16 cellular contexts compared by ENCODE assay signal in genomic region chr2:190974629-190975361, GRCh38. TPM values are rescaled to one million over a fixed set of nuclear protein-coding genes. Genes with fewer than 3 reads are reported as not detected.
DNase-seq lines count a peak whose midpoint lies in the region; ATAC-seq and TF ChIP-seq lines count a peak whose summit lies in the region.
"Had no signal": no experiment of that assay in that cellular context is flagged by ENCODE, and none has a peak within 500 bp of the region (broad histone marks: within the 10 kb centered on the region; RNA-seq: fewer than 3 reads in every experiment).

No MANE protein-coding gene starts in this region.

- ATAC-seq in heart right ventricle (peak; percentile 68 to 89 (median 86)), GM18861 (IDR thresholded peaks at IDR 0.05; ENCODE audit: unreplicated experiment) (no peak)
- ATAC-seq in stimulated activated memory B cell treated with anti-CD40 and anti-IgM and Interleukin-4, amounts not matched to agents 10 μg/mL and 1 μg/mL and 100 μg/mL, for 72 hours: no peak
- ATAC-seq: esophagus mucosa had no signal

- H3K9me3 ChIP-seq in heart right ventricle (no peaks in the 10 kb centered on the region), esophagus squamous epithelium (no peaks in the 10 kb centered on the region)
- H3K9me3 ChIP-seq: SJCRH30 had no signal

- no peaks in the 10 kb centered on the region for H3K9me3 Mint-ChIP-seq in activated CD4-positive, alpha-beta T cell treated with anti-CD3 and anti-CD28 coated beads, Interleukin-2, amount 10 ng/mL, durations not matched to agents 24 days and 14 days
- no peaks in the 10 kb centered on the region for H3K9me3 Mint-ChIP-seq in activated T-helper 1 cell treated with anti-CD3 and anti-CD28 coated beads, Interleukin-12 subunit alpha, Interleukin-12 subunit beta, Interleukin-2, Interleukin-4 antibody, amounts not matched to agents 30 ng/mL and 10 ng/mL and 1 ng/mL, durations not matched to agents 14 hours and 24 hours and 36 hours
- no peaks in the 10 kb centered on the region for H3K9me3 Mint-ChIP-seq in stimulated activated memory B cell treated with anti-CD40 and anti-IgM and Interleukin-4, amounts not matched to agents 10 μg/mL and 1 μg/mL and 100 μg/mL, for 72 hours

- H3K36me3 ChIP-seq in heart right ventricle (peaks cover 0 to 100% (median 86%) of the 10 kb centered on the region in 9 donors), esophagus squamous epithelium (peaks cover 24 to 100% (median 48%) of the 10 kb centered on the region in 3 donors)

- DNase-seq in activated CD4-positive, alpha-beta T cell treated with anti-CD3 and anti-CD28 coated beads, Interleukin-2, amount 10 ng/mL, durations not matched to agents 24 days and 14 days: no peak
- DNase-seq in activated CD4-positive, alpha-beta T cell treated with anti-CD3 and anti-CD28 coated beads, Interleukin-2, amount 50 U/mL, for 4 hours: no peak
- no peak for DNase-seq in activated T-helper 1 cell treated with anti-CD3 and anti-CD28 coated beads, Interleukin-12 subunit alpha, Interleukin-12 subunit beta, Interleukin-2, Interleukin-4 antibody, amounts not matched to agents 30 ng/mL and 10 ng/mL and 1 ng/mL, durations not matched to agents 14 hours and 24 hours and 36 hours (ENCODE audit: low spot score)
- DNase-seq in heart right ventricle: peak in 1 of 2 donors; percentile 34
- no peak for DNase-seq in NCI-H2171 treated with DMSO at 0.1 percent for 48 hours (lab: John Stamatoyannopoulos, UW)
- DNase-seq in esophagus squamous epithelium (lab: John Stamatoyannopoulos, UW): no peak
- DNase-seq: cerebellar nuclear complex; mammary epithelial cell; MM.1S; NK-92 treated with Interleukin-12 subunit alpha and Interleukin-12 subunit beta, amount 100 ng/mL, for 24 hours; occipital lobe; SJCRH30; stimulated activated CD4-positive, alpha-beta T cell treated with anti-CD3 and anti-CD28 coated beads, Interleukin-12 subunit alpha, Interleukin-12 subunit beta, amount 100 ng/mL, for 4 hours had no signal

- H3K4me1 ChIP-seq in heart right ventricle: peaks cover 0 to 81% (median 26%) of the 10 kb centered on the region in 9 donors
- H3K4me1 ChIP-seq in esophagus squamous epithelium: peaks cover 0 to 3% (median 0%) of the 10 kb centered on the region in 3 donors

- H3K27me3 ChIP-seq in heart right ventricle (no peaks in the 10 kb centered on the region), esophagus squamous epithelium (no peaks in the 10 kb centered on the region)
- H3K27me3 ChIP-seq: SJCRH30 had no signal

- H3K27ac ChIP-seq in heart right ventricle (peak overlapping the region in 5 of 10 donors; percentile 10 to 39 (median 20)), esophagus squamous epithelium (no peak overlapping the region)
- H3K27ac ChIP-seq: SJCRH30 had no signal

- peak overlapping the region; percentile 73 for H3K27ac Mint-ChIP-seq in activated CD4-positive, alpha-beta T cell treated with anti-CD3 and anti-CD28 coated beads, Interleukin-2, amount 10 ng/mL, durations not matched to agents 24 days and 14 days
- H3K27ac Mint-ChIP-seq in activated T-helper 1 cell treated with anti-CD3 and anti-CD28 coated beads, Interleukin-12 subunit alpha, Interleukin-12 subunit beta, Interleukin-2, Interleukin-4 antibody, amounts not matched to agents 30 ng/mL and 10 ng/mL and 1 ng/mL, durations not matched to agents 14 hours and 24 hours and 36 hours: peak overlapping the region; percentile 73
- peak overlapping the region; percentile 40 for H3K27ac Mint-ChIP-seq in stimulated activated memory B cell treated with anti-CD40 and anti-IgM and Interleukin-4, amounts not matched to agents 10 μg/mL and 1 μg/mL and 100 μg/mL, for 72 hours

- H3K4me3 ChIP-seq in heart right ventricle (no peak overlapping the region), esophagus squamous epithelium (no peak overlapping the region)
- H3K4me3 ChIP-seq: SJCRH30 had no signal

- whole genome bisulfite sequencing in heart right ventricle, 2 donors: 43 to 61% methylated on average over 12 of the region's 12 CpGs
- WGBS in esophagus squamous epithelium, 2 donors: 92% methylated on average over 12 of the region's 12 CpGs

- intact Hi-C loops in activated CD4-positive, alpha-beta T cell treated with anti-CD3 and anti-CD28 coated beads, Interleukin-2, amount 10 ng/mL, durations not matched to agents 24 days and 14 days (cut with micrococcal nuclease): loop anchor here (5.0 kb wide), 1 partner anchor 42 kb away; no protein-coding TSS in a partner anchor
- intact Hi-C loops in activated T-helper 1 cell treated with anti-CD3 and anti-CD28 coated beads, Interleukin-12 subunit alpha, Interleukin-12 subunit beta, Interleukin-2, Interleukin-4 antibody, amounts not matched to agents 30 ng/mL and 10 ng/mL and 1 ng/mL, durations not matched to agents 14 hours and 24 hours and 36 hours (cut with micrococcal nuclease): loop anchor here (5.0 kb wide), 1 partner anchor 72 kb away; no protein-coding TSS in a partner anchor
- intact Hi-C loops in heart right ventricle (cut with DNase I) (loop anchor here in 1 of 10 donors (10.0 kb wide), 1 partner anchor 90 kb away; the partner anchor contains the start of gene GLS), esophagus squamous epithelium (cut with DNase I) (no loop called here)

- TF ChIP-seq CTCF in heart right ventricle (IDR thresholded peaks at IDR 0.05) (no peak), esophagus squamous epithelium (IDR thresholded peaks at IDR 0.05) (no peak)

- no peak overlapping the region for H3K4me3 Mint-ChIP-seq in activated CD4-positive, alpha-beta T cell treated with anti-CD3 and anti-CD28 coated beads, Interleukin-2, amount 10 ng/mL, durations not matched to agents 24 days and 14 days
- H3K4me3 Mint-ChIP-seq in activated T-helper 1 cell treated with anti-CD3 and anti-CD28 coated beads, Interleukin-12 subunit alpha, Interleukin-12 subunit beta, Interleukin-2, Interleukin-4 antibody, amounts not matched to agents 30 ng/mL and 10 ng/mL and 1 ng/mL, durations not matched to agents 14 hours and 24 hours and 36 hours: no peak overlapping the region
- no peak overlapping the region for H3K4me3 Mint-ChIP-seq in stimulated activated memory B cell treated with anti-CD40 and anti-IgM and Interleukin-4, amounts not matched to agents 10 μg/mL and 1 μg/mL and 100 μg/mL, for 72 hours

- TF ChIP-seq POLR2A in esophagus squamous epithelium (IDR thresholded peaks at IDR 0.05): no peak

- no peaks in the 10 kb centered on the region for H3K27me3 Mint-ChIP-seq in activated CD4-positive, alpha-beta T cell treated with anti-CD3 and anti-CD28 coated beads, Interleukin-2, amount 10 ng/mL, durations not matched to agents 24 days and 14 days
- no peaks in the 10 kb centered on the region for H3K27me3 Mint-ChIP-seq in activated T-helper 1 cell treated with anti-CD3 and anti-CD28 coated beads, Interleukin-12 subunit alpha, Interleukin-12 subunit beta, Interleukin-2, Interleukin-4 antibody, amounts not matched to agents 30 ng/mL and 10 ng/mL and 1 ng/mL, durations not matched to agents 14 hours and 24 hours and 36 hours (ENCODE audit: insufficient read depth)
- H3K27me3 Mint-ChIP-seq in stimulated activated memory B cell treated with anti-CD40 and anti-IgM and Interleukin-4, amounts not matched to agents 10 μg/mL and 1 μg/mL and 100 μg/mL, for 72 hours: no peaks in the 10 kb centered on the region

- H3K4me1 Mint-ChIP-seq in activated CD4-positive, alpha-beta T cell treated with anti-CD3 and anti-CD28 coated beads, Interleukin-2, amount 10 ng/mL, durations not matched to agents 24 days and 14 days: peaks cover 42% of the 10 kb centered on the region
- H3K4me1 Mint-ChIP-seq in activated T-helper 1 cell treated with anti-CD3 and anti-CD28 coated beads, Interleukin-12 subunit alpha, Interleukin-12 subunit beta, Interleukin-2, Interleukin-4 antibody, amounts not matched to agents 30 ng/mL and 10 ng/mL and 1 ng/mL, durations not matched to agents 14 hours and 24 hours and 36 hours (ENCODE audit: low read depth): peaks cover 46% of the 10 kb centered on the region
- H3K4me1 Mint-ChIP-seq in stimulated activated memory B cell treated with anti-CD40 and anti-IgM and Interleukin-4, amounts not matched to agents 10 μg/mL and 1 μg/mL and 100 μg/mL, for 72 hours: no peaks in the 10 kb centered on the region

- peaks cover 89% of the 10 kb centered on the region for H3K36me3 Mint-ChIP-seq in activated CD4-positive, alpha-beta T cell treated with anti-CD3 and anti-CD28 coated beads, Interleukin-2, amount 10 ng/mL, durations not matched to agents 24 days and 14 days (ENCODE audit: low read depth)
- H3K36me3 Mint-ChIP-seq in activated T-helper 1 cell treated with anti-CD3 and anti-CD28 coated beads, Interleukin-12 subunit alpha, Interleukin-12 subunit beta, Interleukin-2, Interleukin-4 antibody, amounts not matched to agents 30 ng/mL and 10 ng/mL and 1 ng/mL, durations not matched to agents 14 hours and 24 hours and 36 hours (ENCODE audit: low read depth): peaks cover 79% of the 10 kb centered on the region
- H3K36me3 Mint-ChIP-seq in stimulated activated memory B cell treated with anti-CD40 and anti-IgM and Interleukin-4, amounts not matched to agents 10 μg/mL and 1 μg/mL and 100 μg/mL, for 72 hours: peaks cover 76% of the 10 kb centered on the region

RNA-seq across cellular contexts. Expression of gene STAT1, which starts 39.2 kb away (rescaled TPM):
- total RNA-seq in activated CD4-positive, alpha-beta T cell treated with anti-CD3 and anti-CD28 coated beads, Interleukin-2, amount 10 ng/mL, durations not matched to agents 24 days and 14 days: 152 and 160 TPM in 2 replicates
- 129 and 136 TPM in 2 replicates for total RNA-seq in activated T-helper 1 cell treated with anti-CD3 and anti-CD28 coated beads, Interleukin-12 subunit alpha, Interleukin-12 subunit beta, Interleukin-2, Interleukin-4 antibody, amounts not matched to agents 30 ng/mL and 10 ng/mL and 1 ng/mL, durations not matched to agents 14 hours and 24 hours and 36 hours
- 100 to 1,000 TPM in 1 of 10 donors, 10 to 100 TPM in 9; 35.9 to 438 (median 52.4) TPM for total RNA-seq in heart right ventricle
- 10 to 100 TPM in 1 of 2 donors, 1 to 10 TPM in 1; 8.9 to 14.6 TPM for polyA plus RNA-seq in heart right ventricle
- 10 to 100 TPM; 23.6 to 58.9 (median 36.1) TPM for total RNA-seq in esophagus squamous epithelium

Comparison
In these comparisons a context has a peak if more than half of its experiments do, and no peak if none do; other contexts are left out.
1. ATAC-seq: peak in heart right ventricle (8 of 8); none in stimulated activated memory B cell treated with anti-CD40 and anti-IgM and Interleukin-4, amounts not matched to agents 10 μg/mL and 1 μg/mL and 100 μg/mL, for 72 hours (single experiment) and GM18861 (single experiment).
2. Peak in every context shown above with its lines, with median percentiles within 50 percentile points of each other: H3K27ac Mint-ChIP-seq.